ENCODE assay signal across 8 cellular contexts in the genomic region with DNA sequence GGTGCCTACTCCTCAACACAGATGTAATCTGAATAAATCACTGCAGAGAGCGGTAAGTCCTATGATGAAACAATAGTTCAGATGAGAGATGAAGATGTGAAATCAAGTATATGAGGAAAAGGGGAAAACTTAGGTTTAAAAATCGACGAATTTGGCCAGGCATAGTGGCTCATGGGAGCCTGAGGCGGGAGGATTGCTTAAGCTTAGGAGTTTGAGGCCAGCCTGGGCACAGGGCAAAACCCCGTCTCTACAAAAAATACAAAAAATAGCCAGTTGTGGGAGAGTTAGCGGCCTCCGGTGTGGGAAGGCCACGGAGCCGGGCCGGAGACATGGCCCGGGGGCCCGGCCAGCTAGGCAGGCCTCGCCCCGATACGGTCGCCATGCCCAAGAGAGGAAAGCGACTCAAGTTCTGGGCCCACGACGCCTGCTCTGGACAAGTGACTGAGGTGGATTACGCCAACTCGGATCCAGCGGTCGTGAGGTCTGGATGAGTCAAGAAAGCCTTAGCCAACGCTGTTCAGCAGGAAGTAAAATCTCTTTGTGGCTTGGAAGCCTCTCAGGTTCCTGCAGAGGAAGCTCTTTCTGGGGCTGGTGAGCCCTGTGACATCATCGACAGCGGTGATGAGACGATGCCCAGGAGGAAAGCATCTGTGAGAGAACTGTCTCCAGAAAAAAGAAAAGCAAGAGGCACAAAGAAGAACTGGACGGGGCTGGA.
DNase-seq lines count a peak whose midpoint lies in the region; ATAC-seq lines count a peak whose summit lies in the region.

No MANE protein-coding gene starts in this region.

- peaks cover 17% of the 10 kb centered on the region for H3K4me1 Mint-ChIP-seq in activated T-cell treated with anti-CD3 and anti-CD28 coated beads, Interleukin-2, amount 50 U/mL, for 4 hours (ENCODE audit: low read depth)
- peaks cover 16% of the 10 kb centered on the region for H3K4me1 Mint-ChIP-seq in activated T-cell treated with anti-CD3 and anti-CD28 coated beads, Interleukin-2, amount 50 U/mL, for 24 hours (ENCODE audit: low read depth)

- no peaks in the 10 kb centered on the region for H3K27me3 Mint-ChIP-seq in activated T-cell treated with anti-CD3 and anti-CD28 coated beads, Interleukin-2, amount 50 U/mL, for 4 hours (ENCODE audit: low read depth)
- no peaks in the 10 kb centered on the region for H3K27me3 Mint-ChIP-seq in activated T-cell treated with anti-CD3 and anti-CD28 coated beads, Interleukin-2, amount 50 U/mL, for 24 hours

- H3K4me1 ChIP-seq in subcutaneous abdominal adipose tissue (ENCODE audit: control insufficient read depth in 5 of 5, insufficient read depth in 5 of 5, low read length in 5 of 5), result peaks cover 0 to 5% (median 0%) of the 10 kb centered on the region in 5 donors

- no peaks in the 10 kb centered on the region for H3K9me3 ChIP-seq in subcutaneous abdominal adipose tissue (ENCODE audit: control insufficient read depth in 5 of 5, low read length in 5 of 5)

- H3K36me3 Mint-ChIP-seq in activated T-cell treated with anti-CD3 and anti-CD28 coated beads, Interleukin-2, amount 50 U/mL, for 4 hours (ENCODE audit: insufficient read depth), result no peaks in the 10 kb centered on the region
- no peaks in the 10 kb centered on the region for H3K36me3 Mint-ChIP-seq in activated T-cell treated with anti-CD3 and anti-CD28 coated beads, Interleukin-2, amount 50 U/mL, for 24 hours (ENCODE audit: low read depth)

- H3K9me3 Mint-ChIP-seq in activated T-cell treated with anti-CD3 and anti-CD28 coated beads, Interleukin-2, amount 50 U/mL, for 4 hours, result no peaks in the 10 kb centered on the region
- H3K9me3 Mint-ChIP-seq in activated T-cell treated with anti-CD3 and anti-CD28 coated beads, Interleukin-2, amount 50 U/mL, for 24 hours, result no peaks in the 10 kb centered on the region

- no peak overlapping the region for H3K27ac ChIP-seq in subcutaneous abdominal adipose tissue (ENCODE audit: low read depth, low read length)

- peak; percentile 53 to 81 for ATAC-seq in activated T-cell treated with anti-CD3 and anti-CD28 coated beads, Interleukin-2, amount 50 U/mL, for 4 hours
- ATAC-seq in GM19455 (IDR thresholded peaks at IDR 0.05; ENCODE audit: unreplicated experiment) (no peak), HG02763 (IDR thresholded peaks at IDR 0.05; ENCODE audit: unreplicated experiment) (no peak)

- peak; percentile 30 for DNase-seq in activated T-cell treated with anti-CD3 and anti-CD28 coated beads, Interleukin-2, amount 50 U/mL, for 4 hours
- no peak for DNase-seq in activated T-cell treated with anti-CD3 and anti-CD28 coated beads, Interleukin-2, amount 50 U/mL, for 24 hours
- DNase-seq in T1000 (lab: John Stamatoyannopoulos, UW) (peak; percentile 75), fibroblast of peridontal ligament (ENCODE audit: extremely low read depth) (peak; percentile 82), NCI-H510A treated with DMSO at 0.1 percent for 48 hours (lab: John Stamatoyannopoulos, UW) (no peak)

- H3K27me3 ChIP-seq in subcutaneous abdominal adipose tissue (ENCODE audit: control insufficient read depth in 5 of 5, insufficient read depth in 4 of 5, low read length in 5 of 5), result no peaks in the 10 kb centered on the region

- H3K9ac ChIP-seq in subcutaneous abdominal adipose tissue (ENCODE audit: low read length in 5 of 5), result peak overlapping the region in 3 of 5 donors; percentile 11 to 56 (median 39)

- no peaks in the 10 kb centered on the region for H3K36me3 ChIP-seq in subcutaneous abdominal adipose tissue (ENCODE audit: control insufficient read depth in 5 of 5, insufficient read depth in 5 of 5, low read length in 5 of 5)

- H3K4me3 Mint-ChIP-seq in activated T-cell treated with anti-CD3 and anti-CD28 coated beads, Interleukin-2, amount 50 U/mL, for 4 hours, result no peak overlapping the region
- H3K4me3 Mint-ChIP-seq in activated T-cell treated with anti-CD3 and anti-CD28 coated beads, Interleukin-2, amount 50 U/mL, for 24 hours, result no peak overlapping the region

- H3K4me3 ChIP-seq in subcutaneous abdominal adipose tissue (ENCODE audit: low read depth in 1 of 5, low read length in 5 of 5), result no peak overlapping the region

- H3K27ac Mint-ChIP-seq in activated T-cell treated with anti-CD3 and anti-CD28 coated beads, Interleukin-2, amount 50 U/mL, for 24 hours, result no peak overlapping the region

Comparison
In these comparisons a context has a peak if more than half of its experiments do, and no peak if none do; other contexts are left out.
1. DNase-seq: peak in activated T-cell treated with anti-CD3 and anti-CD28 coated beads, Interleukin-2, amount 50 U/mL, for 4 hours (single experiment), T1000 (single experiment) and fibroblast of peridontal ligament (single experiment); none in activated T-cell treated with anti-CD3 and anti-CD28 coated beads, Interleukin-2, amount 50 U/mL, for 24 hours (single experiment) and NCI-H510A treated with DMSO at 0.1 percent for 48 hours (single experiment).
2. ATAC-seq: peak in activated T-cell treated with anti-CD3 and anti-CD28 coated beads, Interleukin-2, amount 50 U/mL, for 4 hours (2 of 2); none in GM19455 (single experiment) and HG02763 (single experiment).